Comparison of ENCODE assay signal across 1 cellular context in the genomic region with DNA sequence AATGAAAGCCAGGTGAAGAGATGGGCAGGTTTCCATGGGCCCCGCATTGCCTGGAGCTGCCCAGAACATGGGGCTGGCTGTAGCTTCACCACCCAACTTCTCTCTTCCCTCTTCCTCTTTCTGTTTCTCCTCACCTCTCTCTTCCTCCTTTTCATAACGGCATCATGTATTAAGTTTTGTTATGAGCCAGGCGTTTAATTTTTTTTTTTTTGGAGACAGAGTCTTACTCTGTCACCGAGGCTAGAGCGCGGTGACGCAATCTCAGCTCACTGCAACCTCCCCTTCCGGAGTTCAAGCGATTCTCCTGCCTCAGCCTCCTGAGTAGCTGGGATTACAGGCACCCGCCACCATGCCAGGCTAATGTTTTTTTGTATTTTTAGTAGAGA.
TF ChIP-seq lines count a peak whose summit lies in the region.

No MANE protein-coding gene starts in this region.

TF ChIP-seq in GM12878, 131 proteins besides CTCF, POLR2A, EP300 and RAD21 (continued from another document):
- TF ChIP-seq, protein P1, sequence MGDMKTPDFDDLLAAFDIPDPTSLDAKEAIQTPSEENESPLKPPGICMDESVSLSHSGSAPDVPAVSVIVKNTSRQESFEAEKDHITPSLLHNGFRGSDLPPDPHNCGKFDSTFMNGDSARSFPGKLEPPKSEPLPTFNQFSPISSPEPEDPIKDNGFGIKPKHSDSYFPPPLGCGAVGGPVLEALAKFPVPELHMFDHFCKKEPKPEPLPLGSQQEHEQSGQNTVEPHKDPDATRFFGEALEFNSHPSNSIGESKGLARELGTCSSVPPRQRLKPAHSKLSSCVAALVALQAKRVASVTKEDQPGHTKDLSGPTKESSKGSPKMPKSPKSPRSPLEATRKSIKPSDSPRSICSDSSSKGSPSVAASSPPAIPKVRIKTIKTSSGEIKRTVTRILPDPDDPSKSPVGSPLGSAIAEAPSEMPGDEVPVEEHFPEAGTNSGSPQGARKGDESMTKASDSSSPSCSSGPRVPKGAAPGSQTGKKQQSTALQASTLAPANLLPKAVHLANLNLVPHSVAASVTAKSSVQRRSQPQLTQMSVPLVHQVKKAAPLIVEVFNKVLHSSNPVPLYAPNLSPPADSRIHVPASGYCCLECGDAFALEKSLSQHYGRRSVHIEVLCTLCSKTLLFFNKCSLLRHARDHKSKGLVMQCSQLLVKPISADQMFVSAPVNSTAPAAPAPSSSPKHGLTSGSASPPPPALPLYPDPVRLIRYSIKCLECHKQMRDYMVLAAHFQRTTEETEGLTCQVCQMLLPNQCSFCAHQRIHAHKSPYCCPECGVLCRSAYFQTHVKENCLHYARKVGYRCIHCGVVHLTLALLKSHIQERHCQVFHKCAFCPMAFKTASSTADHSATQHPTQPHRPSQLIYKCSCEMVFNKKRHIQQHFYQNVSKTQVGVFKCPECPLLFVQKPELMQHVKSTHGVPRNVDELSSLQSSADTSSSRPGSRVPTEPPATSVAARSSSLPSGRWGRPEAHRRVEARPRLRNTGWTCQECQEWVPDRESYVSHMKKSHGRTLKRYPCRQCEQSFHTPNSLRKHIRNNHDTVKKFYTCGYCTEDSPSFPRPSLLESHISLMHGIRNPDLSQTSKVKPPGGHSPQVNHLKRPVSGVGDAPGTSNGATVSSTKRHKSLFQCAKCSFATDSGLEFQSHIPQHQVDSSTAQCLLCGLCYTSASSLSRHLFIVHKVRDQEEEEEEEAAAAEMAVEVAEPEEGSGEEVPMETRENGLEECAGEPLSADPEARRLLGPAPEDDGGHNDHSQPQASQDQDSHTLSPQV (IDR thresholded peaks at IDR 0.05), result no peak
- TF ChIP-seq IKZF2 (IDR thresholded peaks at IDR 0.05) (peak in 1 of 2 experiments; percentile 60; a peak in 2 of 4 replicates), CBX5 (IDR thresholded peaks at IDR 0.05; ENCODE audit: low read depth) (0 out of 2 replicates have a peak, but pooled peaks have one; percentile 14), PAX8 (IDR thresholded peaks at IDR 0.05) (no peak), ASH2L (IDR thresholded peaks at IDR 0.05; ENCODE audit: borderline replicate concordance, low read depth) (no peak), TBL1XR1 (IDR thresholded peaks at IDR 0.05; ENCODE audit: low read depth, low read length) (no peak), KDM1A (IDR thresholded peaks at IDR 0.05; ENCODE audit: borderline replicate concordance) (no peak), FOXK2 (IDR thresholded peaks at IDR 0.05) (no peak), SPI1 (IDR thresholded peaks at IDR 0.05; ENCODE audit: borderline replicate concordance, insufficient read depth, low read depth, low read length) (peak; percentile 93), EED (IDR thresholded peaks at IDR 0.05; ENCODE audit: low read depth) (peak; percentile 66; the same call in 1 of the 2 replicates)
- TF ChIP-seq, protein P2, sequence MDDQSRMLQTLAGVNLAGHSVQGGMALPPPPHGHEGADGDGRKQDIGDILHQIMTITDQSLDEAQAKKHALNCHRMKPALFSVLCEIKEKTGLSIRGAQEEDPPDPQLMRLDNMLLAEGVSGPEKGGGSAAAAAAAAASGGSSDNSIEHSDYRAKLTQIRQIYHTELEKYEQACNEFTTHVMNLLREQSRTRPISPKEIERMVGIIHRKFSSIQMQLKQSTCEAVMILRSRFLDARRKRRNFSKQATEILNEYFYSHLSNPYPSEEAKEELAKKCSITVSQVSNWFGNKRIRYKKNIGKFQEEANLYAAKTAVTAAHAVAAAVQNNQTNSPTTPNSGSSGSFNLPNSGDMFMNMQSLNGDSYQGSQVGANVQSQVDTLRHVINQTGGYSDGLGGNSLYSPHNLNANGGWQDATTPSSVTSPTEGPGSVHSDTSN (IDR thresholded peaks at IDR 0.05; ENCODE audit: insufficient replicate concordance, low read depth, low read length), result no peak
- TF ChIP-seq, protein P3, sequence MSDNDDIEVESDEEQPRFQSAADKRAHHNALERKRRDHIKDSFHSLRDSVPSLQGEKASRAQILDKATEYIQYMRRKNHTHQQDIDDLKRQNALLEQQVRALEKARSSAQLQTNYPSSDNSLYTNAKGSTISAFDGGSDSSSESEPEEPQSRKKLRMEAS (IDR thresholded peaks at IDR 0.05; ENCODE audit: low read depth, low read length), result no peak
- TF ChIP-seq, protein P4, sequence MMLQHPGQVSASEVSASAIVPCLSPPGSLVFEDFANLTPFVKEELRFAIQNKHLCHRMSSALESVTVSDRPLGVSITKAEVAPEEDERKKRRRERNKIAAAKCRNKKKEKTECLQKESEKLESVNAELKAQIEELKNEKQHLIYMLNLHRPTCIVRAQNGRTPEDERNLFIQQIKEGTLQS (IDR thresholded peaks at IDR 0.05; ENCODE audit: borderline replicate concordance, extremely low read depth, low read depth, low read length), result no peak
- TF ChIP-seq, protein P5, sequence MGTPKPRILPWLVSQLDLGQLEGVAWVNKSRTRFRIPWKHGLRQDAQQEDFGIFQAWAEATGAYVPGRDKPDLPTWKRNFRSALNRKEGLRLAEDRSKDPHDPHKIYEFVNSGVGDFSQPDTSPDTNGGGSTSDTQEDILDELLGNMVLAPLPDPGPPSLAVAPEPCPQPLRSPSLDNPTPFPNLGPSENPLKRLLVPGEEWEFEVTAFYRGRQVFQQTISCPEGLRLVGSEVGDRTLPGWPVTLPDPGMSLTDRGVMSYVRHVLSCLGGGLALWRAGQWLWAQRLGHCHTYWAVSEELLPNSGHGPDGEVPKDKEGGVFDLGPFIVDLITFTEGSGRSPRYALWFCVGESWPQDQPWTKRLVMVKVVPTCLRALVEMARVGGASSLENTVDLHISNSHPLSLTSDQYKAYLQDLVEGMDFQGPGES (IDR thresholded peaks at IDR 0.05), result no peak
